Comparison of ENCODE assay signal across 18 cellular contexts in the genomic region with DNA sequence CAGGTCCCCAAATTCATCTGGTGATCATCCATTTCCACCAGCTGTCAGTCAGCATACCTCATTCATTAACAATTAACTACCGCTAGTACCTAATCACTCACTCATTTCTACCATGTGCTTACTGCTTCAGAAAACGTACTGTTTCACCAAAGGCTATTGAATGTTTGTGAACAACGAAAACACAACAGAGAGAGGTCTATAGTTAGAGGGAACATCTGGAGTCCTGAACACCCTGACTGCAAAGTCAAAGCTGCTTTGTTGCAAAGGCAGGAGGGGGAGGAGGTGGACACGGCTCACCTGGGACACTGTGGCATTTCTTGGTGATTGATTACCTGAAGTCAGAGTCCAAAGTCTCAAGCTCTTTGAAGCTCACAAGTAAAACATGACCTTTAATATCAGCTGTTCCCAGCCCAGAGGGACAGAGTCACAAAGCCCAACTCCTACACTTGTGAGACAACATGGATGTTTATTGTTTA.
DNase-seq lines count a peak whose midpoint lies in the region; ATAC-seq and TF ChIP-seq lines count a peak whose summit lies in the region.
"Had no signal": no experiment of that assay in that cellular context is flagged by ENCODE, and none has a peak within 500 bp of the region (broad histone marks: within the 10 kb centered on the region; RNA-seq: fewer than 3 reads in every experiment).

No MANE protein-coding gene starts in this region.

- H3K36me3 ChIP-seq in liver (ENCODE audit: control insufficient read depth in 4 of 4, insufficient read depth in 3 of 4, low read depth in 1 of 4, low read length in 3 of 4): no peaks in the 10 kb centered on the region
- no peaks in the 10 kb centered on the region for H3K36me3 ChIP-seq in psoas muscle (ENCODE audit: insufficient read depth in 1 of 2, low read depth in 1 of 2)
- H3K36me3 ChIP-seq: neural progenitor cell had no signal

- no peak overlapping the region for H3K27ac ChIP-seq in liver (ENCODE audit: low read depth in 1 of 2, low read length in 2 of 2)
- no peak overlapping the region for H3K27ac ChIP-seq in psoas muscle
- H3K27ac ChIP-seq: neural progenitor cell, PC-9 had no signal

- TF ChIP-seq RAD21 in liver (IDR thresholded peaks at IDR 0.05): peak; percentile 18 to 39

- ATAC-seq in GM18517 (IDR thresholded peaks at IDR 0.05; ENCODE audit: unreplicated experiment) (peak; percentile 60), GM21515 (IDR thresholded peaks at IDR 0.05; ENCODE audit: unreplicated experiment) (peak; percentile 52), HG03460 (IDR thresholded peaks at IDR 0.05; ENCODE audit: unreplicated experiment) (peak; percentile 50), HG02870 (IDR thresholded peaks at IDR 0.05; ENCODE audit: unreplicated experiment) (no peak), psoas muscle (no peak), GM21576 (IDR thresholded peaks at IDR 0.05; ENCODE audit: unreplicated experiment) (no peak)

- H3K27me3 ChIP-seq in liver (ENCODE audit: control insufficient read depth in 4 of 4, insufficient read depth in 4 of 4, low read length in 3 of 4) (no peaks in the 10 kb centered on the region), psoas muscle (ENCODE audit: insufficient read depth in 3 of 3, low read length in 2 of 3) (no peaks in the 10 kb centered on the region)
- H3K27me3 ChIP-seq: neural progenitor cell had no signal

- no peak overlapping the region for H3K4me3 ChIP-seq in liver (ENCODE audit: low read depth in 1 of 3, low read length in 3 of 3)
- H3K4me3 ChIP-seq in psoas muscle: no peak overlapping the region
- H3K4me3 ChIP-seq: neural progenitor cell, PC-9 had no signal

- H3K9me3 ChIP-seq in liver (ENCODE audit: control insufficient read depth in 4 of 4, low read length in 3 of 4) (no peaks in the 10 kb centered on the region), psoas muscle (no peaks in the 10 kb centered on the region)

- DNase-seq in effector CD8-positive, alpha-beta T cell (lab: John Stamatoyannopoulos, UW): no peak
- DNase-seq in psoas muscle: no peak
- DNase-seq: activated CD4-positive, alpha-beta T cell treated with anti-CD3 and anti-CD28 coated beads, Interleukin-2, amount 50 U/mL, for 4 hours; activated T-cell treated with anti-CD3 and anti-CD28 coated beads, Interleukin-2, amount 50 U/mL, for 1 hour; CD8-positive, alpha-beta memory T cell; MV-4-11; NCI-H2029 treated with DMSO at 0.1 percent for 48 hours; NCI-H526 treated with DMSO at 0.1 percent for 48 hours; PC-9; retina; SK-N-SH had no signal

- 32% methylated on average over 4 of the region's 4 CpGs for WGBS in liver
- WGBS in psoas muscle, 3 donors: 40 to 51% (median 46%) methylated on average over 4 of the region's 4 CpGs

- H3K4me1 ChIP-seq in liver (ENCODE audit: control insufficient read depth in 4 of 4, insufficient read depth in 4 of 4, low read length in 3 of 4): peaks cover 4 to 16% (median 10%) of the 10 kb centered on the region in 4 donors
- H3K4me1 ChIP-seq in psoas muscle: no peaks in the 10 kb centered on the region
- H3K4me1 ChIP-seq: neural progenitor cell had no signal

- no peak for TF ChIP-seq CTCF in liver (IDR thresholded peaks at IDR 0.05; ENCODE audit: low read depth, low read length, missing input control)
- TF ChIP-seq CTCF in psoas muscle (IDR thresholded peaks at IDR 0.05): no peak

- intact Hi-C loops in psoas muscle (cut with DNase I): no loop called here

- no peak overlapping the region for H3K9ac ChIP-seq in liver (ENCODE audit: low read depth in 1 of 2, low read length in 2 of 2)
- H3K9ac ChIP-seq: neural progenitor cell, SK-N-SH had no signal

TF ChIP-seq in liver, 16 proteins besides CTCF, POLR2A, EP300 and RAD21:
- TF ChIP-seq YY1 (IDR thresholded peaks at IDR 0.05) (peak; percentile 63), SP1 (IDR thresholded peaks at IDR 0.05) (peak; percentile 99), EGR1 (IDR thresholded peaks at IDR 0.05; ENCODE audit: low read depth in 2 of 2) (peak in 1 of 2 donors; percentile 13), NR2F2 (IDR thresholded peaks at IDR 0.05) (peak; percentile 37), FOXA1 (IDR thresholded peaks at IDR 0.05) (no peak), HNF4A (conservative IDR thresholded peaks at IDR 0.05) (peak; percentile 92 to 93), GABPA (IDR thresholded peaks at IDR 0.05 in 1 of 2, conservative IDR thresholded peaks at IDR 0.05 in 1 of 2) (no peak), HNF4G (IDR thresholded peaks at IDR 0.05) (peak; percentile 94), RXRA (IDR thresholded peaks at IDR 0.05) (peak; percentile 59 to 64), TAF1 (conservative IDR thresholded peaks at IDR 0.05) (no peak), FOXA2 (IDR thresholded peaks at IDR 0.05) (no peak), JUND (IDR thresholded peaks at IDR 0.05) (peak; percentile 54 to 57)
- TF ChIP-seq, protein P1, sequence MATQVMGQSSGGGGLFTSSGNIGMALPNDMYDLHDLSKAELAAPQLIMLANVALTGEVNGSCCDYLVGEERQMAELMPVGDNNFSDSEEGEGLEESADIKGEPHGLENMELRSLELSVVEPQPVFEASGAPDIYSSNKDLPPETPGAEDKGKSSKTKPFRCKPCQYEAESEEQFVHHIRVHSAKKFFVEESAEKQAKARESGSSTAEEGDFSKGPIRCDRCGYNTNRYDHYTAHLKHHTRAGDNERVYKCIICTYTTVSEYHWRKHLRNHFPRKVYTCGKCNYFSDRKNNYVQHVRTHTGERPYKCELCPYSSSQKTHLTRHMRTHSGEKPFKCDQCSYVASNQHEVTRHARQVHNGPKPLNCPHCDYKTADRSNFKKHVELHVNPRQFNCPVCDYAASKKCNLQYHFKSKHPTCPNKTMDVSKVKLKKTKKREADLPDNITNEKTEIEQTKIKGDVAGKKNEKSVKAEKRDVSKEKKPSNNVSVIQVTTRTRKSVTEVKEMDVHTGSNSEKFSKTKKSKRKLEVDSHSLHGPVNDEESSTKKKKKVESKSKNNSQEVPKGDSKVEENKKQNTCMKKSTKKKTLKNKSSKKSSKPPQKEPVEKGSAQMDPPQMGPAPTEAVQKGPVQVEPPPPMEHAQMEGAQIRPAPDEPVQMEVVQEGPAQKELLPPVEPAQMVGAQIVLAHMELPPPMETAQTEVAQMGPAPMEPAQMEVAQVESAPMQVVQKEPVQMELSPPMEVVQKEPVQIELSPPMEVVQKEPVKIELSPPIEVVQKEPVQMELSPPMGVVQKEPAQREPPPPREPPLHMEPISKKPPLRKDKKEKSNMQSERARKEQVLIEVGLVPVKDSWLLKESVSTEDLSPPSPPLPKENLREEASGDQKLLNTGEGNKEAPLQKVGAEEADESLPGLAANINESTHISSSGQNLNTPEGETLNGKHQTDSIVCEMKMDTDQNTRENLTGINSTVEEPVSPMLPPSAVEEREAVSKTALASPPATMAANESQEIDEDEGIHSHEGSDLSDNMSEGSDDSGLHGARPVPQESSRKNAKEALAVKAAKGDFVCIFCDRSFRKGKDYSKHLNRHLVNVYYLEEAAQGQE (IDR thresholded peaks at IDR 0.05): peak; percentile 47
- TF ChIP-seq, protein P2, sequence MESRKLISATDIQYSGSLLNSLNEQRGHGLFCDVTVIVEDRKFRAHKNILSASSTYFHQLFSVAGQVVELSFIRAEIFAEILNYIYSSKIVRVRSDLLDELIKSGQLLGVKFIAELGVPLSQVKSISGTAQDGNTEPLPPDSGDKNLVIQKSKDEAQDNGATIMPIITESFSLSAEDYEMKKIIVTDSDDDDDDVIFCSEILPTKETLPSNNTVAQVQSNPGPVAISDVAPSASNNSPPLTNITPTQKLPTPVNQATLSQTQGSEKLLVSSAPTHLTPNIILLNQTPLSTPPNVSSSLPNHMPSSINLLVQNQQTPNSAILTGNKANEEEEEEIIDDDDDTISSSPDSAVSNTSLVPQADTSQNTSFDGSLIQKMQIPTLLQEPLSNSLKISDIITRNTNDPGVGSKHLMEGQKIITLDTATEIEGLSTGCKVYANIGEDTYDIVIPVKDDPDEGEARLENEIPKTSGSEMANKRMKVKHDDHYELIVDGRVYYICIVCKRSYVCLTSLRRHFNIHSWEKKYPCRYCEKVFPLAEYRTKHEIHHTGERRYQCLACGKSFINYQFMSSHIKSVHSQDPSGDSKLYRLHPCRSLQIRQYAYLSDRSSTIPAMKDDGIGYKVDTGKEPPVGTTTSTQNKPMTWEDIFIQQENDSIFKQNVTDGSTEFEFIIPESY (IDR thresholded peaks at IDR 0.05): no peak
- TF ChIP-seq, protein P3, sequence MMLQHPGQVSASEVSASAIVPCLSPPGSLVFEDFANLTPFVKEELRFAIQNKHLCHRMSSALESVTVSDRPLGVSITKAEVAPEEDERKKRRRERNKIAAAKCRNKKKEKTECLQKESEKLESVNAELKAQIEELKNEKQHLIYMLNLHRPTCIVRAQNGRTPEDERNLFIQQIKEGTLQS (IDR thresholded peaks at IDR 0.05): no peak
- TF ChIP-seq, protein P4, sequence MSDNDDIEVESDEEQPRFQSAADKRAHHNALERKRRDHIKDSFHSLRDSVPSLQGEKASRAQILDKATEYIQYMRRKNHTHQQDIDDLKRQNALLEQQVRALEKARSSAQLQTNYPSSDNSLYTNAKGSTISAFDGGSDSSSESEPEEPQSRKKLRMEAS (IDR thresholded peaks at IDR 0.05): peak; percentile 68

Comparison
In these comparisons a context has a peak if more than half of its experiments do, and no peak if none do; other contexts are left out.
1. ATAC-seq: peak in GM18517 (single experiment), GM21515 (single experiment) and HG03460 (single experiment); none in HG02870 (single experiment), psoas muscle (0 of 4) and GM21576 (single experiment).